Comparison of ENCODE assay signal across 1 cellular context in genomic region chr2:233976690-233977294, GRCh38.
TF ChIP-seq lines count a peak whose summit lies in the region.

No MANE protein-coding gene starts in this region.

TF ChIP-seq in HepG2, 621 proteins besides CTCF, POLR2A, EP300 and RAD21 (continued from another document):
- TF ChIP-seq ZBED4 (CRISPR knock-in tag; IDR thresholded peaks at IDR 0.05; ENCODE audit: borderline replicate concordance) (peak; percentile 32; the same call in 1 of the 2 replicates), FOXA1 (IDR thresholded peaks at IDR 0.05) (no peak), FOXA1 (CRISPR knock-in tag; IDR thresholded peaks at IDR 0.05) (peak; percentile 51; the same call in 1 of the 2 replicates), ATRX (CRISPR knock-in tag; IDR thresholded peaks at IDR 0.05; ENCODE audit: borderline replicate concordance) (no peak), ZNF292 (CRISPR knock-in tag; IDR thresholded peaks at IDR 0.05; ENCODE audit: borderline replicate concordance, low read depth) (0 out of 2 replicates have a peak, but pooled peaks have one; percentile 32), LCORL (IDR thresholded peaks at IDR 0.05) (no peak), LCORL (CRISPR knock-in tag; IDR thresholded peaks at IDR 0.05) (0 out of 2 replicates have a peak, but pooled peaks have one; percentile 51), MXI1 (IDR thresholded peaks at IDR 0.05; ENCODE audit: borderline replicate concordance, low read depth, low read length) (no peak), ZFP82 (CRISPR knock-in tag; IDR thresholded peaks at IDR 0.05; ENCODE audit: borderline replicate concordance) (no peak), ZNF432 (CRISPR knock-in tag; IDR thresholded peaks at IDR 0.05; ENCODE audit: borderline replicate concordance) (0 out of 2 replicates have a peak, but pooled peaks have one; percentile 33), SMC3 (IDR thresholded peaks at IDR 0.05; ENCODE audit: low read length) (peak; percentile 82)
